20 cellular contexts compared by ENCODE assay signal in the genomic region with DNA sequence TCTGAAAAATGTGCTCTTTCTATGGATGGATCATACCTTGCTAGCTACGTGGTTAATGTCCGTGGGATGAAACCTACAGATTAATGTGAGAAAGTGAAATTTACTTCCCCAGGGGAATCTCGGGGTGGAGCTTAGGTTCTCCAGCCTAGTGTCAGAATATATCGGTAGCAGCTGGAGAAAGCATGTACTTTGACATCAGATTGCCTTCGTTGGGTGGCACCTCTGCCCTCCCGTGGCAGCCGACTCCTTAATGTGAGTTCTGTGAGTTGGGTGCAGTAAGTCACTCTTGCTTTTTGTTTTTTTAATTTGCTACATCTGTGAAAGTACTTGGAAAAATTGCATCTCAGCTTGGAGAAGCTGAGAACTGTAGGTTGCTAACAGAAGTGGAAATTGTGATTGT. TPM values are rescaled to one million over a fixed set of nuclear protein-coding genes. Genes with fewer than 3 reads are reported as not detected.
DNase-seq lines count a peak whose midpoint lies in the region; ATAC-seq and TF ChIP-seq lines count a peak whose summit lies in the region.
"Had no signal": no experiment of that assay in that cellular context is flagged by ENCODE, and none has a peak within 500 bp of the region (broad histone marks: within the 10 kb centered on the region; RNA-seq: fewer than 3 reads in every experiment).

No MANE protein-coding gene starts in this region.

- H3K4me1 Mint-ChIP-seq in immature natural killer cell (peaks cover 19 to 55% of the 10 kb centered on the region in 2 donors), HFFc6 (ENCODE audit: low read depth) (peaks cover 8% of the 10 kb centered on the region)
- H3K4me1 Mint-ChIP-seq in activated CD4-positive, alpha-beta memory T cell treated with anti-CD3 and anti-CD28 coated beads for 36 hours (ENCODE audit: low read depth), result peaks cover 22% of the 10 kb centered on the region

- H3K4me3 Mint-ChIP-seq in immature natural killer cell (no peak overlapping the region), HFFc6 (no peak overlapping the region)
- no peak overlapping the region for H3K4me3 Mint-ChIP-seq in activated CD4-positive, alpha-beta memory T cell treated with anti-CD3 and anti-CD28 coated beads for 36 hours
- H3K4me3 Mint-ChIP-seq: activated CD8-positive, alpha-beta T cell treated with anti-CD3 and anti-CD28 coated beads, Interleukin-2, amount 10 ng/mL, durations not matched to agents 7 days and 5 days had no signal

- TF ChIP-seq EP300 in sigmoid colon (IDR thresholded peaks at IDR 0.05), result no peak

- WGBS in sigmoid colon, 2 donors, result 32 to 65% methylated on average over 7 of the region's 7 CpGs
- 56 to 59% methylated on average over 7 of the region's 7 CpGs for WGBS in aorta, 2 donors

- POLR2A ChIA-PET in activated CD4-positive, alpha-beta memory T cell treated with anti-CD3 and anti-CD28 coated beads for 36 hours (lab: Charles Lee), result interaction anchor here (1.1 to 1.4 kb wide), 2 partner anchors 62 to 248 kb away, joined by 3 to 5 read pairs; no protein-coding TSS in a partner anchor

- no peak for ATAC-seq in aorta (ENCODE audit: low FRiP score)
- ATAC-seq: activated CD8-positive, alpha-beta T cell treated with anti-CD3 and anti-CD28 coated beads, Interleukin-2, amount 10 ng/mL, durations not matched to agents 7 days and 5 days; GM12878; heart left ventricle; left lobe of liver had no signal

- no peak for TF ChIP-seq POLR2A in sigmoid colon (IDR thresholded peaks at IDR 0.05)

- CTCF ChIA-PET in activated CD4-positive, alpha-beta memory T cell treated with anti-CD3 and anti-CD28 coated beads for 36 hours (lab: Charles Lee), result interaction anchor here (0.6 to 12.7 kb wide), 16 partner anchors 10 to 362 kb away, joined by 3 to 149 read pairs (median 13); no protein-coding TSS in a partner anchor

- H3K27ac ChIP-seq in cardiac muscle cell (peak overlapping the region; percentile 17), right atrium auricular region (no peak overlapping the region), sigmoid colon (peak overlapping the region; percentile 31 to 99 (median 98)), aorta (ENCODE audit: low read depth in 1 of 2, low read length in 2 of 2) (no peak overlapping the region), WERI-Rb-1 (no peak overlapping the region)

- H3K4me1 ChIP-seq in cardiac muscle cell (ENCODE audit: low read depth) (no peaks in the 10 kb centered on the region), right atrium auricular region (peaks cover 0 to 58% of the 10 kb centered on the region in 2 donors), sigmoid colon (peaks cover 0 to 75% (median 63%) of the 10 kb centered on the region in 4 donors), aorta (ENCODE audit: control insufficient read depth in 1 of 2, insufficient read depth in 2 of 2, low read length in 2 of 2) (no peaks in the 10 kb centered on the region)

- H3K9me3 ChIP-seq in cardiac muscle cell (ENCODE audit: low read depth) (no peaks in the 10 kb centered on the region), right atrium auricular region (no peaks in the 10 kb centered on the region), sigmoid colon (no peaks in the 10 kb centered on the region), aorta (ENCODE audit: control insufficient read depth, low read length) (no peaks in the 10 kb centered on the region), WERI-Rb-1 (ENCODE audit: severe bottlenecking) (peaks cover 13% of the 10 kb centered on the region)
- H3K9me3 ChIP-seq: heart left ventricle had no signal

- DNase-seq in cardiac muscle cell (ENCODE audit: low read depth in 1 of 2, low spot score in 1 of 2) (no peak), right atrium auricular region (ENCODE audit: low spot score) (no peak), immature natural killer cell (no peak), sigmoid colon (no peak), aorta (peak; percentile 12 to 22), HFFc6 (no peak), WERI-Rb-1 (no peak)
- no peak for DNase-seq in activated CD4-positive, alpha-beta memory T cell treated with anti-CD3 and anti-CD28 coated beads for 36 hours
- DNase-seq: activated CD4-positive, CD25-positive, alpha-beta regulatory T cell treated with anti-CD3 and anti-CD28 coated beads, Interleukin-2, amount 50 U/mL, for 72 hours; activated CD8-positive, alpha-beta T cell treated with anti-CD3 and anti-CD28 coated beads, Interleukin-2, amount 10 ng/mL, durations not matched to agents 7 days and 5 days; activated gamma-delta T cell; AML-193; DND-41; NCI-H1092; NCI-H187 treated with DMSO at 0.1 percent for 48 hours; NCI-H69; stimulated activated CD4-positive, alpha-beta T cell treated with anti-CD3 and anti-CD28 coated beads, Interleukin-12 subunit alpha, Interleukin-12 subunit beta, amount 100 ng/mL, for 4 hours had no signal

- TF ChIP-seq CTCF in cardiac muscle cell (IDR thresholded peaks at IDR 0.05; ENCODE audit: low read depth, low read length) (no peak), right atrium auricular region (IDR thresholded peaks at IDR 0.05) (no peak), sigmoid colon (IDR thresholded peaks at IDR 0.05) (no peak), HFFc6 (IDR thresholded peaks at IDR 0.05) (no peak), WERI-Rb-1 (IDR thresholded peaks at IDR 0.05; ENCODE audit: low read depth, low read length) (no peak)

- intact Hi-C loops in sigmoid colon (cut with DNase I), result loop anchor here (5.0 to 10.0 kb wide), 2 partner anchors 205 to 412 kb away; a partner anchor contains a TSS
- intact Hi-C loops in aorta (cut with DNase I), result loop anchor here (2.0 to 5.0 kb wide), 3 partner anchors 62 to 235 kb away; no protein-coding TSS in a partner anchor
- intact Hi-C loops in activated CD4-positive, alpha-beta memory T cell treated with anti-CD3 and anti-CD28 coated beads for 36 hours (cut with micrococcal nuclease), result loop anchor here (5.0 to 10.0 kb wide), 2 partner anchors 622 to 905 kb away; a partner anchor contains a TSS

- peaks cover 9% of the 10 kb centered on the region for H3K36me3 ChIP-seq in cardiac muscle cell
- peaks cover 46% of the 10 kb centered on the region for H3K36me3 ChIP-seq in right atrium auricular region
- peaks cover 13 to 54% (median 18%) of the 10 kb centered on the region in 4 donors for H3K36me3 ChIP-seq in sigmoid colon
- H3K36me3 ChIP-seq in aorta (ENCODE audit: control insufficient read depth in 1 of 2, insufficient read depth in 2 of 2, low read length in 1 of 2), result peaks cover 0 to 3% of the 10 kb centered on the region in 2 donors
- peaks cover 57% of the 10 kb centered on the region for H3K36me3 ChIP-seq in WERI-Rb-1

- H3K27me3 Mint-ChIP-seq in immature natural killer cell (ENCODE audit: low read depth in 3 of 3) (peaks cover 12 to 33% (median 12%) of the 10 kb centered on the region in 3 donors), HFFc6 (ENCODE audit: insufficient read depth) (peaks cover 3% of the 10 kb centered on the region)
- H3K27me3 Mint-ChIP-seq in activated CD4-positive, alpha-beta memory T cell treated with anti-CD3 and anti-CD28 coated beads for 36 hours, result peaks cover 3% of the 10 kb centered on the region

- H3K4me3 ChIP-seq in cardiac muscle cell (no peak overlapping the region), right atrium auricular region (no peak overlapping the region), sigmoid colon (no peak overlapping the region), aorta (ENCODE audit: low read length in 2 of 2) (no peak overlapping the region), WERI-Rb-1 (ENCODE audit: low read depth, low read length) (no peak overlapping the region)
- H3K4me3 ChIP-seq: GM12878 had no signal

- peaks cover under 1 to 18% (median 7%) of the 10 kb centered on the region in 3 donors for H3K36me3 Mint-ChIP-seq in immature natural killer cell
- peaks cover 6% of the 10 kb centered on the region for H3K36me3 Mint-ChIP-seq in activated CD4-positive, alpha-beta memory T cell treated with anti-CD3 and anti-CD28 coated beads for 36 hours
- H3K36me3 Mint-ChIP-seq in HFFc6 (ENCODE audit: low read depth), result no peaks in the 10 kb centered on the region

- H3K9me3 Mint-ChIP-seq in immature natural killer cell (no peaks in the 10 kb centered on the region), HFFc6 (no peaks in the 10 kb centered on the region; the same call in 1 of the 2 replicates)
- no peaks in the 10 kb centered on the region for H3K9me3 Mint-ChIP-seq in activated CD4-positive, alpha-beta memory T cell treated with anti-CD3 and anti-CD28 coated beads for 36 hours

- H3K27me3 ChIP-seq in cardiac muscle cell (no peaks in the 10 kb centered on the region), right atrium auricular region (no peaks in the 10 kb centered on the region), sigmoid colon (no peaks in the 10 kb centered on the region), aorta (ENCODE audit: control insufficient read depth in 1 of 2, insufficient read depth in 2 of 2, low read length in 1 of 2) (no peaks in the 10 kb centered on the region), WERI-Rb-1 (ENCODE audit: insufficient read depth, low read depth, severe bottlenecking) (no peaks in the 10 kb centered on the region)
- H3K27me3 ChIP-seq: heart left ventricle had no signal

- H3K27ac Mint-ChIP-seq in immature natural killer cell, result peak overlapping the region in 4 of 6 donors; percentile 32 to 92 (median 68)
- no peak overlapping the region for H3K27ac Mint-ChIP-seq in activated CD4-positive, alpha-beta memory T cell treated with anti-CD3 and anti-CD28 coated beads for 36 hours
- no peak overlapping the region for H3K27ac Mint-ChIP-seq in HFFc6
- H3K27ac Mint-ChIP-seq: activated CD8-positive, alpha-beta T cell treated with anti-CD3 and anti-CD28 coated beads, Interleukin-2, amount 10 ng/mL, durations not matched to agents 7 days and 5 days had no signal

RNA-seq across cellular contexts. Expression of a gene that starts 3.5 kb away (rescaled TPM):
- 11.0 and 11.9 TPM in 2 replicates for total RNA-seq in cardiac muscle cell
- polyA plus RNA-seq in cardiac muscle cell, result 13.0 and 14.4 TPM in 2 replicates
- 10 to 100 TPM; 18.8 to 30.6 TPM for total RNA-seq in right atrium auricular region
- polyA plus RNA-seq in immature natural killer cell, result 10 to 100 TPM; 10.5 to 18.8 (median 11.7) TPM
- 10 to 100 TPM; 18.5 to 41.3 (median 29.7) TPM for total RNA-seq in sigmoid colon
- polyA plus RNA-seq in sigmoid colon, result 1 to 10 TPM; 3.9 to 7.2 (median 5.8) TPM
- 10 to 100 TPM; 30.7 to 33.6 TPM for total RNA-seq in aorta
- polyA plus RNA-seq in aorta, result 10 to 100 TPM in 1 of 2 donors, 1 to 10 TPM in 1; 7.8 to 10.2 TPM
- 1 to 10 TPM; 5.6 to 6.1 TPM for total RNA-seq in activated CD4-positive, alpha-beta memory T cell treated with anti-CD3 and anti-CD28 coated beads for 36 hours
- 1 to 10 TPM; 2.8 to 3.9 (median 3.6) TPM for total RNA-seq in HFFc6 (2021; fragmentation: NEBNext Ultra II Directional; extraction: Animal tissue kit (Norgen Biotek cat#: 25700))

RNA-seq across cellular contexts. Expression of a gene that starts 33.3 kb away (rescaled TPM):
- total RNA-seq in cardiac muscle cell, result 0.89 and 0.92 TPM in 2 replicates
- 0.10 and 1.1 TPM in 2 replicates for polyA plus RNA-seq in cardiac muscle cell
- 1 to 10 TPM; 4.8 to 5.9 TPM for total RNA-seq in right atrium auricular region
- polyA plus RNA-seq in immature natural killer cell, result not detected
- total RNA-seq in sigmoid colon, result 10 to 100 TPM in 2 of 4 donors, 1 to 10 TPM in 2; 7.5 to 24.6 (median 9.6) TPM
- 1 to 10 TPM in 1 of 3 donors, under 1 TPM in 2; 0.46 to 1.8 (median 0.83) TPM for polyA plus RNA-seq in sigmoid colon
- 10 to 100 TPM; 11.4 to 13.9 TPM for total RNA-seq in aorta
- polyA plus RNA-seq in aorta, result 10 to 100 TPM; 14.7 to 16.4 TPM
- total RNA-seq in activated CD4-positive, alpha-beta memory T cell treated with anti-CD3 and anti-CD28 coated beads for 36 hours, result under 1 TPM in 1 of 2 experiments, not detected in 1; 0.07 TPM
- total RNA-seq in HFFc6 (2021; fragmentation: NEBNext Ultra II Directional; extraction: Animal tissue kit (Norgen Biotek cat#: 25700)), result 1 to 10 TPM in 4 of 6 experiments, under 1 TPM in 2; 0.24 to 2.0 (median 1.4) TPM

Comparison
In these comparisons a context has a peak if more than half of its experiments do, and no peak if none do; other contexts are left out.
1. H3K27ac ChIP-seq: peak in cardiac muscle cell (single experiment) and sigmoid colon (4 of 4); none in right atrium auricular region (0 of 2), aorta (0 of 2) and WERI-Rb-1 (single experiment).
2. DNase-seq: peak in aorta (2 of 2); none in cardiac muscle cell (0 of 2), right atrium auricular region (single experiment), immature natural killer cell (0 of 3), sigmoid colon (single experiment), activated CD4-positive, alpha-beta memory T cell treated with anti-CD3 and anti-CD28 coated beads for 36 hours (single experiment), HFFc6 (single experiment) and WERI-Rb-1 (single experiment).
3. H3K27ac Mint-ChIP-seq: peak in immature natural killer cell (4 of 6); none in activated CD4-positive, alpha-beta memory T cell treated with anti-CD3 and anti-CD28 coated beads for 36 hours (single experiment) and HFFc6 (single experiment).